21 cellular contexts compared by ENCODE assay signal in genomic region chr5:167802755-167803431, GRCh38.
DNase-seq lines count a peak whose midpoint lies in the region; ATAC-seq and TF ChIP-seq lines count a peak whose summit lies in the region.
"Had no signal": no experiment of that assay in that cellular context is flagged by ENCODE, and none has a peak within 500 bp of the region (broad histone marks: within the 10 kb centered on the region; RNA-seq: fewer than 3 reads in every experiment).

No MANE protein-coding gene starts in this region.

- peaks cover 16% of the 10 kb centered on the region for H3K36me3 Mint-ChIP-seq in neural progenitor cell
- H3K36me3 Mint-ChIP-seq: activated naive CD8-positive, alpha-beta T cell had no signal

- TF ChIP-seq CTCF in PC-9 (conservative IDR thresholded peaks at IDR 0.05) (no peak), foreskin keratinocyte (conservative IDR thresholded peaks at IDR 0.05) (no peak), neural progenitor cell (IDR thresholded peaks at IDR 0.05) (no peak)

- POLR2A ChIA-PET in PC-9 (lab: Charles Lee; ENCODE audit: unreplicated experiment): no interaction called here

- no peaks in the 10 kb centered on the region for H3K9me3 Mint-ChIP-seq in neural progenitor cell

- H4K20me1 ChIP-seq in PC-9 (ENCODE audit: insufficient read depth): no peaks in the 10 kb centered on the region
- H4K20me1 ChIP-seq in neural progenitor cell (ENCODE audit: low read depth): no peaks in the 10 kb centered on the region

- H3K4me3 Mint-ChIP-seq in neural progenitor cell: no peak overlapping the region
- H3K4me3 Mint-ChIP-seq: activated naive CD8-positive, alpha-beta T cell had no signal

- H3K36me3 ChIP-seq in PC-9 (ENCODE audit: low read depth): no peaks in the 10 kb centered on the region
- no peaks in the 10 kb centered on the region for H3K36me3 ChIP-seq in neural progenitor cell
- H3K36me3 ChIP-seq: esophagus squamous epithelium, stomach had no signal

- peak overlapping the region; percentile 21 for H3K4me2 ChIP-seq in PC-9
- peak overlapping the region; percentile 5 for H3K4me2 ChIP-seq in neural progenitor cell

- H3K79me2 ChIP-seq in PC-9 (ENCODE audit: low read depth) (no peaks in the 10 kb centered on the region), neural progenitor cell (ENCODE audit: low read depth) (no peaks in the 10 kb centered on the region)

- H3K27me3 Mint-ChIP-seq in neural progenitor cell (ENCODE audit: insufficient read depth, low read depth): peaks cover 2% of the 10 kb centered on the region

- no TSS peak for BruUV-seq in PC-9 (replicated peaks; lab: Mats Ljungman, UMichigan)

- H3K27me3 ChIP-seq in PC-9 (ENCODE audit: insufficient read depth, low read depth) (no peaks in the 10 kb centered on the region), foreskin keratinocyte (no peaks in the 10 kb centered on the region), neural progenitor cell (no peaks in the 10 kb centered on the region)
- H3K27me3 ChIP-seq: esophagus squamous epithelium, stomach had no signal

- CTCF ChIA-PET in PC-9 (lab: Charles Lee): interaction anchor here (0.6 kb wide), 2 partner anchors 19 to 1096 kb away, joined by 3 to 4 read pairs; no protein-coding TSS in a partner anchor

- intact Hi-C loops in PC-9 (cut with micrococcal nuclease; ENCODE audit: unreplicated experiment): no loop called here

- H3K4me1 Mint-ChIP-seq in neural progenitor cell: peaks cover 32% of the 10 kb centered on the region

- ATAC-seq in foreskin keratinocyte (peak; percentile 10), HG02981 (IDR thresholded peaks at IDR 0.05; ENCODE audit: unreplicated experiment) (no peak), HG03135 (IDR thresholded peaks at IDR 0.05; ENCODE audit: unreplicated experiment) (no peak)
- ATAC-seq: Panc1, right cardiac atrium had no signal

- H2AFZ ChIP-seq in PC-9 (peak overlapping the region; percentile 58; the same call in 1 of the 2 replicates), neural progenitor cell (replicated peaks) (no peak overlapping the region)

- H3F3A ChIP-seq in PC-9 (ENCODE audit: insufficient read depth, low read depth) (peaks cover 21% of the 10 kb centered on the region; the same call in 1 of the 2 replicates), neural progenitor cell (ENCODE audit: low read depth) (no peaks in the 10 kb centered on the region)

- DNase-seq in ELF-1 (ENCODE audit: low read depth, low spot score) (peak; percentile 82), PC-9 (peak; percentile 23 to 95), foreskin keratinocyte (peak; percentile 95 to 97), neural progenitor cell (ENCODE audit: low spot score) (peak; percentile 58), GOT3 (lab: John Stamatoyannopoulos, UW) (no peak)
- DNase-seq in activated T-cell treated with anti-CD3 and anti-CD28 coated beads, Interleukin-2, amount 50 U/mL, for 1 hour: no peak
- DNase-seq: activated CD4-positive, alpha-beta T cell treated with anti-CD3 and anti-CD28 coated beads, Interleukin-2, amount 50 U/mL, for 1 hour; activated T-cell treated with anti-CD3 and anti-CD28 coated beads for 4 hours; esophagus squamous epithelium; head of caudate nucleus; NCI-H1105 treated with DMSO at 0.1 percent for 48 hours; NCI-H2171; NCI-H748 treated with DMSO at 0.1 percent for 48 hours; nucleus accumbens; right cardiac atrium; stomach; SW 1271 had no signal

- H3K4me3 ChIP-seq in PC-9: no peak overlapping the region; the same call in 1 of the 2 replicates
- no peak overlapping the region for H3K4me3 ChIP-seq in neural progenitor cell
- H3K4me3 ChIP-seq: esophagus squamous epithelium, stomach had no signal

- H3K4me1 ChIP-seq in PC-9 (replicated peaks; ENCODE audit: insufficient read depth) (peaks cover 35% of the 10 kb centered on the region), foreskin keratinocyte (peaks cover 43% of the 10 kb centered on the region), neural progenitor cell (peaks cover 12% of the 10 kb centered on the region)
- H3K4me1 ChIP-seq: stomach had no signal

- H3K9me3 ChIP-seq in PC-9 (ENCODE audit: insufficient read depth, low read depth) (no peaks in the 10 kb centered on the region; the same call in 1 of the 2 replicates), neural progenitor cell (ENCODE audit: low read depth) (no peaks in the 10 kb centered on the region)
- H3K9me3 ChIP-seq: esophagus squamous epithelium, stomach had no signal

- no peak overlapping the region for H3K9ac ChIP-seq in neural progenitor cell

- H3K27ac ChIP-seq in PC-9: peak overlapping the region; percentile 87
- H3K27ac ChIP-seq in foreskin keratinocyte: peak overlapping the region; percentile 74
- no peak overlapping the region for H3K27ac ChIP-seq in neural progenitor cell
- H3K27ac ChIP-seq: esophagus squamous epithelium, stomach had no signal

- H3K27ac Mint-ChIP-seq in neural progenitor cell: peak overlapping the region; percentile 50
- H3K27ac Mint-ChIP-seq: activated naive CD8-positive, alpha-beta T cell had no signal

- no peaks in the 10 kb centered on the region for H3K9me2 ChIP-seq in PC-9 (ENCODE audit: insufficient read depth)

Comparison
In these comparisons a context has a peak if more than half of its experiments do, and no peak if none do; other contexts are left out.
1. DNase-seq: peak in ELF-1 (single experiment), PC-9 (2 of 2), foreskin keratinocyte (2 of 2) and neural progenitor cell (single experiment); none in GOT3 (single experiment) and activated T-cell treated with anti-CD3 and anti-CD28 coated beads, Interleukin-2, amount 50 U/mL, for 1 hour (single experiment).